ENCODE assay signal across 8 cellular contexts in genomic region chr10:42753126-42753506, GRCh38. TPM values are rescaled to one million over a fixed set of nuclear protein-coding genes. Genes with fewer than 3 reads are reported as not detected.
A peak's percentile ranks its signal among the peaks of the same experiment; 100 is the strongest.
DNase-seq lines count a peak whose midpoint lies in the region; ATAC-seq and TF ChIP-seq lines count a peak whose summit lies in the region.

No MANE protein-coding gene starts in this region.

- no peak overlapping the region for H2AK5ac ChIP-seq in mesenchymal stem cell (ENCODE audit: low read length, severe bottlenecking)

- H3K4me1 ChIP-seq in endodermal cell (ENCODE audit: control insufficient read depth, insufficient read depth, low read length) (no peaks in the 10 kb centered on the region), mesenchymal stem cell (ENCODE audit: control insufficient read depth, insufficient read depth, low read depth, low read length) (peaks cover 23% of the 10 kb centered on the region)

- H3K27ac Mint-ChIP-seq in endodermal cell: no peak overlapping the region

- H3K27me3 ChIP-seq in endodermal cell (ENCODE audit: control insufficient read depth, insufficient read depth, low read length, poor library complexity, severe bottlenecking) (peaks cover 74% of the 10 kb centered on the region), mesenchymal stem cell (ENCODE audit: control insufficient read depth in 1 of 2, insufficient read depth in 1 of 2, low read length in 2 of 2) (peaks cover 45 to 51% of the 10 kb centered on the region in 2 experiments)

- peak overlapping the region; percentile 50 for H3K4me3 Mint-ChIP-seq in endodermal cell

- peak overlapping the region in 1 of 2 experiments; percentile 57 for H3K18ac ChIP-seq in mesenchymal stem cell (ENCODE audit: low read depth in 1 of 2, low read length in 2 of 2)

- in situ Hi-C loops in ACHN (cut with HindIII; ENCODE audit: low pct_ligation_motif_present, low pct_unique_long_range_greater_than_20kb, low sequenced_read_pairs): no loop called here

- no peak overlapping the region for H3K4ac ChIP-seq in mesenchymal stem cell (ENCODE audit: low read depth in 1 of 2, low read length in 2 of 2)

- H4K8ac ChIP-seq in mesenchymal stem cell (ENCODE audit: low read length): no peak overlapping the region

- no peak overlapping the region for H3K23ac ChIP-seq in mesenchymal stem cell (ENCODE audit: low read length in 2 of 2)

- no peak overlapping the region for H2BK120ac ChIP-seq in mesenchymal stem cell (ENCODE audit: low read depth, low read length)

- ATAC-seq in GM18909 (IDR thresholded peaks at IDR 0.05; ENCODE audit: poor library complexity, unreplicated experiment) (peak; percentile 83), HG03457 (IDR thresholded peaks at IDR 0.05; ENCODE audit: unreplicated experiment) (no peak)

- no peak overlapping the region for H3K14ac ChIP-seq in mesenchymal stem cell (ENCODE audit: low read length in 2 of 2)

- peak overlapping the region; percentile 90 for H2AFZ ChIP-seq in mesenchymal stem cell (ENCODE audit: low read depth, low read length)

- H3K79me1 ChIP-seq in mesenchymal stem cell (replicated peaks; ENCODE audit: low read length, poor library complexity, severe bottlenecking): no peaks in the 10 kb centered on the region

- H4K91ac ChIP-seq in mesenchymal stem cell (ENCODE audit: low read length): no peak overlapping the region

- no peaks in the 10 kb centered on the region for H3K4me1 Mint-ChIP-seq in endodermal cell

- H3K4me3 ChIP-seq in endodermal cell (ENCODE audit: low read length) (peak overlapping the region; percentile 68), mesenchymal stem cell (ENCODE audit: insufficient read depth in 1 of 2, low read depth in 1 of 2, low read length in 2 of 2) (peak overlapping the region; percentile 52 to 73)

- peaks cover 86% of the 10 kb centered on the region for H3K27me3 Mint-ChIP-seq in endodermal cell (ENCODE audit: insufficient read depth)

- H3K36me3 Mint-ChIP-seq in endodermal cell (ENCODE audit: low read depth): no peaks in the 10 kb centered on the region

- WGBS in endodermal cell (ENCODE audit: insufficient coverage in 1 of 2, insufficient read length in 1 of 2), 2 experiments: 0 to 2% methylated on average over 11 to 28 of the region's 28 CpGs
- WGBS in mesenchymal stem cell: 2% methylated on average over 28 of the region's 28 CpGs

- no peak overlapping the region for H3K27ac ChIP-seq in endodermal cell (ENCODE audit: low read depth, low read length)
- H3K27ac ChIP-seq in mesenchymal stem cell (ENCODE audit: low read length, poor library complexity, severe bottlenecking): no peak overlapping the region

- H3K36me3 ChIP-seq in endodermal cell (ENCODE audit: control insufficient read depth, insufficient read depth, low read length): no peaks in the 10 kb centered on the region
- peaks cover 0 to 9% of the 10 kb centered on the region in 2 experiments for H3K36me3 ChIP-seq in mesenchymal stem cell (ENCODE audit: control insufficient read depth in 1 of 2, insufficient read depth in 2 of 2, low read depth in 1 of 2, low read length in 2 of 2)

- peaks cover 5% of the 10 kb centered on the region for H3K9me3 Mint-ChIP-seq in endodermal cell

- H2BK15ac ChIP-seq in mesenchymal stem cell (ENCODE audit: low read depth, poor library complexity, severe bottlenecking): no peak overlapping the region

- H2BK5ac ChIP-seq in mesenchymal stem cell (ENCODE audit: low read depth, low read length, poor library complexity, severe bottlenecking): no peak overlapping the region

- peak; percentile 93 for TF ChIP-seq CTCF in endodermal cell (conservative IDR thresholded peaks at IDR 0.05)

- H3K9me3 ChIP-seq in endodermal cell (ENCODE audit: control insufficient read depth, low read length): no peaks in the 10 kb centered on the region
- no peaks in the 10 kb centered on the region for H3K9me3 ChIP-seq in mesenchymal stem cell (ENCODE audit: control insufficient read depth, low read length)

- DNase-seq in ACHN (peak; percentile 80), NCI-H1694 (lab: John Stamatoyannopoulos, UW) (peak; percentile 16), endodermal cell (peak; percentile 97), mesenchymal stem cell (peak; percentile 78)
- DNase-seq in activated CD8-positive, alpha-beta memory T cell treated with anti-CD3 and anti-CD28 coated beads for 24 hours: peak; percentile 92
- peak; percentile 58 to 70 (median 68) for DNase-seq in stimulated activated CD4-positive, alpha-beta T cell treated with anti-CD3 and anti-CD28 coated beads, TNF-alpha, amount 100 ng/mL, for 48 hours (ENCODE audit: low read depth in 3 of 3)

- H3K9ac ChIP-seq in endodermal cell (ENCODE audit: extremely low read depth, low read length, poor library complexity, severe bottlenecking) (no peak overlapping the region), mesenchymal stem cell (ENCODE audit: low read length) (peak overlapping the region; percentile 53)

- H2BK12ac ChIP-seq in mesenchymal stem cell (ENCODE audit: low read length in 2 of 2): no peak overlapping the region

- H3K4me2 ChIP-seq in mesenchymal stem cell (ENCODE audit: low read length, poor library complexity, severe bottlenecking): peak overlapping the region; percentile 98

RNA-seq across cellular contexts. Expression of gene BMS1, which starts 29.5 kb away (rescaled TPM):
- 10 to 100 TPM; 19.8 to 24.2 TPM for total RNA-seq in endodermal cell
- polyA plus RNA-seq in endodermal cell (2013, experiment 1 of 2): 18.5 TPM
- polyA plus RNA-seq in endodermal cell (2013, experiment 2 of 2): 17.5 TPM
- 11.9 TPM for polyA plus RNA-seq in mesenchymal stem cell (2013, experiment 1 of 2)
- 11.9 TPM for polyA plus RNA-seq in mesenchymal stem cell (2013, experiment 2 of 2)

Comparison
In these comparisons a context has a peak if more than half of its experiments do, and no peak if none do; other contexts are left out.
1. DNase-seq: peak in every context shown above with its lines; median percentile 97 in endodermal cell; 92 in activated CD8-positive, alpha-beta memory T cell treated with anti-CD3 and anti-CD28 coated beads for 24 hours; 80 in ACHN; 78 in mesenchymal stem cell; 68 in stimulated activated CD4-positive, alpha-beta T cell treated with anti-CD3 and anti-CD28 coated beads, TNF-alpha, amount 100 ng/mL, for 48 hours; 16 in NCI-H1694.